2 cellular contexts compared by ENCODE assay signal in the genomic region with DNA sequence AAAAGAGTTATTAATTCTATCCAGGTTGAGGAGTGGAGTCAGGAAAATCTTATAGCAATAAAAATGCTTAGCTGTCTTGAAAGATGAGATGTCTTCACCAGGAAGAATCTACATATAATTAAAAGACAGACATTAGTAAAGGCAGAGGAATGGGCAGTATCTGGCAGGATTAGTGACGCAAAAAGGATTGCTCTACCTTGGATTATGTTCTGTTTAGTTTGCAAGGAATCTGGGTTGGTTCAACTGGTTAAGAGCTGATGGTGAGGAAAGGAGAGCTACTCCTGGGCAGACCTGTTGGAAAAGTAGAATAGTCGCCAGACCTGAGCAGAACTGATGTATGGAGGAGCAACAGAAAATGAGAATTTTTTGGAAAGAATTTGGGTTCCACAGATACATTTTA.
TF ChIP-seq lines count a peak whose summit lies in the region.

No MANE protein-coding gene starts in this region.

TF ChIP-seq in liver, 16 proteins besides CTCF, POLR2A, EP300 and RAD21:
- TF ChIP-seq REST (IDR thresholded peaks at IDR 0.05) (no peak), FOXA1 (IDR thresholded peaks at IDR 0.05) (no peak), NR2F2 (IDR thresholded peaks at IDR 0.05) (no peak), HNF4G (IDR thresholded peaks at IDR 0.05) (no peak), ZBTB33 (IDR thresholded peaks at IDR 0.05) (no peak), EGR1 (IDR thresholded peaks at IDR 0.05; ENCODE audit: low read depth in 2 of 2) (no peak), TAF1 (conservative IDR thresholded peaks at IDR 0.05) (no peak), HNF4A (conservative IDR thresholded peaks at IDR 0.05) (no peak), FOXA2 (IDR thresholded peaks at IDR 0.05) (no peak), SP1 (IDR thresholded peaks at IDR 0.05) (no peak), RXRA (IDR thresholded peaks at IDR 0.05) (no peak)
TF ChIP-seq in liver: peak in this region for 0.

TF ChIP-seq in HepG2, 621 proteins besides CTCF, POLR2A, EP300 and RAD21 (continued from another document):
- no peak for TF ChIP-seq ZBTB40 (IDR thresholded peaks at IDR 0.05)
- TF ChIP-seq ZBTB40 (CRISPR knock-in tag; IDR thresholded peaks at IDR 0.05), result no peak
- TF ChIP-seq ZNF674 (CRISPR knock-in tag; IDR thresholded peaks at IDR 0.05; ENCODE audit: low read depth), result no peak
- TF ChIP-seq PBX2 (CRISPR knock-in tag; IDR thresholded peaks at IDR 0.05), result no peak
- no peak for TF ChIP-seq PHF21A (CRISPR knock-in tag; IDR thresholded peaks at IDR 0.05)
- no peak for TF ChIP-seq ZNF564 (CRISPR knock-in tag; IDR thresholded peaks at IDR 0.05)
